ENCODE assay signal across 15 cellular contexts in genomic region chr2:33166287-33166881, GRCh38.
DNase-seq lines count a peak whose midpoint lies in the region; ATAC-seq and TF ChIP-seq lines count a peak whose summit lies in the region.
"Had no signal": no experiment of that assay in that cellular context is flagged by ENCODE, and none has a peak within 500 bp of the region (broad histone marks: within the 10 kb centered on the region; RNA-seq: fewer than 3 reads in every experiment).

No MANE protein-coding gene starts in this region.

- H3K4me3 ChIP-seq in left ventricle myocardium inferior, result no peak overlapping the region
- H3K4me3 ChIP-seq: ovary had no signal

- H3K27ac ChIP-seq in left ventricle myocardium inferior (replicated peaks), result no peak overlapping the region
- H3K27ac ChIP-seq: ovary had no signal

- H3K9me3 ChIP-seq in left ventricle myocardium inferior (replicated peaks), result no peaks in the 10 kb centered on the region
- H3K9me3 ChIP-seq: ovary had no signal

- DNase-seq in HCEC 1CT (peak; percentile 49), astrocyte of the hippocampus (ENCODE audit: low read depth, low spot score) (peak; percentile 31), fibroblast of the conjunctiva (ENCODE audit: low read depth) (peak; percentile 77), left ventricle myocardium superior (no peak), left ventricle myocardium inferior (no peak)
- no peak for DNase-seq in activated CD4-positive, CD25-positive, alpha-beta regulatory T cell (lab: John Stamatoyannopoulos, UW)
- DNase-seq: activated CD8-positive, alpha-beta memory T cell treated with anti-CD3 and anti-CD28 coated beads for 24 hours; CD4-positive, alpha-beta memory T cell; DND-41; NCI-H446; ovary; stimulated activated CD4-positive, alpha-beta T cell treated with anti-CD3 and anti-CD28 coated beads, Interleukin-2, amount 100 ng/mL, for 48 hours had no signal

- ATAC-seq in left ventricle myocardium superior (no peak), HG03159 (IDR thresholded peaks at IDR 0.05; ENCODE audit: unreplicated experiment) (no peak)
- ATAC-seq: sciatic nerve, WTC11 had no signal

- H3K27me3 ChIP-seq in left ventricle myocardium inferior (ENCODE audit: low read depth), result no peaks in the 10 kb centered on the region
- H3K27me3 ChIP-seq: ovary had no signal

- TF ChIP-seq CTCF in left ventricle myocardium inferior (IDR thresholded peaks at IDR 0.05; ENCODE audit: borderline replicate concordance), result no peak

- no peaks in the 10 kb centered on the region for H3K36me3 ChIP-seq in left ventricle myocardium inferior
- H3K36me3 ChIP-seq: ovary had no signal

- intact Hi-C loops in left ventricle myocardium superior (cut with micrococcal nuclease), result no loop called here
- intact Hi-C loops in left ventricle myocardium inferior (cut with micrococcal nuclease), result no loop called here

- peaks cover 20% of the 10 kb centered on the region for H3K4me1 ChIP-seq in left ventricle myocardium inferior

Comparison
In these comparisons a context has a peak if more than half of its experiments do, and no peak if none do; other contexts are left out.
1. DNase-seq: peak in HCEC 1CT (single experiment), astrocyte of the hippocampus (single experiment) and fibroblast of the conjunctiva (single experiment); none in left ventricle myocardium superior (single experiment), left ventricle myocardium inferior (single experiment) and activated CD4-positive, CD25-positive, alpha-beta regulatory T cell (0 of 4).